Comparison of ENCODE assay signal across 8 cellular contexts in the genomic region with DNA sequence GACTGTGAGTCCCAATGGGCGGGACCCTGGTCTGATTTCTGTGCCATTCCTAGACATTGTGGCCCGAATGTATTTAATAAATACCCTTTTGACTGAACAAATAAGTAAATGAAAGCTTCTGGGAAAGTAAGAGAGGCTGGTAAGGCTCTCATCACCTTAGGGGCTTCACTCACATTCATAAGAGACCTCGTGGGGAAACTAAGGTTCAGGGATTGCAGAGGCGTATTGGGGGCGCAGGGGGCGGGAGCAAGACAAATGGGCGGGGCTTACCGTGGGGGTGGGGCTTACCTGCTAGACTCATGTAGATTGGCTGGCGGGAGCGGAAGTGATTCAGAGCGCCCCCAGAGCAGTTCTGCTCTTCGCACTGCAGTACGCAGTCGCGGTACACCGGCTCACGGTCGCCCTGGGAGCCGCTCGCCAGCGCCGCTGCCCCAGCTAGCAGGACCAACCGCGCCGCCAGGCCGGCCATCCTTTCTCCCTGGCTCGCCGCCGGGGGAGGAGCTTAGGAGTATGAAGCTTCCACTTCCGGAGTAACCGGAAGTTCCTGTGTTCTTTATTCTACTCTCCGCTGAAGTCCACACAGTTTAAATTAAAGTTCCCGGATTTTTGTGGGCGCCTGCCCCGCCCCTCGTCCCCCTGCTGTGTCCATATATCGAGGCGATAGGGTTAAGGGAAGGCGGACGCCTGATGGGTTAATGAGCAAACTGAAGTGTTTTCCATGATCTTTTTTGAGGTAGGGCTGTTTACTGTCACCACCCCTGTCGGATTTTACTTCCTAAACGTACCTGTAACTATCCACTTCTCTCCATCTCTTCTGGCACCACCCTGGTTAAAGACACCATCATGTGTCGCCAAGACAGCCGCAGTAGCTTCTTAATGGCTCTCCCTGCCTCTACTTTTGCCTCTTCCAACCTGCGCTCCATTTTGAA. TPM values are rescaled to one million over a fixed set of nuclear protein-coding genes. Genes with fewer than 3 reads are reported as not detected.
DNase-seq lines count a peak whose midpoint lies in the region; ATAC-seq, FAIRE-seq and TF ChIP-seq lines count a peak whose summit lies in the region.

A gene with protein sequence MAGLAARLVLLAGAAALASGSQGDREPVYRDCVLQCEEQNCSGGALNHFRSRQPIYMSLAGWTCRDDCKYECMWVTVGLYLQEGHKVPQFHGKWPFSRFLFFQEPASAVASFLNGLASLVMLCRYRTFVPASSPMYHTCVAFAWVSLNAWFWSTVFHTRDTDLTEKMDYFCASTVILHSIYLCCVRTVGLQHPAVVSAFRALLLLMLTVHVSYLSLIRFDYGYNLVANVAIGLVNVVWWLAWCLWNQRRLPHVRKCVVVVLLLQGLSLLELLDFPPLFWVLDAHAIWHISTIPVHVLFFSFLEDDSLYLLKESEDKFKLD (minus strand): TSS at position 512 of the 929 bp plus-strand sequence. CDS start 43 bp downstream, at position 469.

- H4K20me1 ChIP-seq in H9 (ENCODE audit: control insufficient read depth, insufficient read depth, insufficient read length) (no peaks in the 10 kb centered on the region), neural progenitor cell (ENCODE audit: low read depth) (no peaks in the 10 kb centered on the region)

- no peak within 1 kb of the TSS for H2BK20ac ChIP-seq in H9 (ENCODE audit: low read depth, low read length, poor library complexity, severe bottlenecking)

- no peak within 1 kb of the TSS for H2AK5ac ChIP-seq in H9 (ENCODE audit: insufficient read length, low read length)

- DNase-seq in H9: peak; percentile 96
- DNase-seq in M059J (ENCODE audit: low read depth): peak; percentile 89
- peak; percentile 89 for DNase-seq in SHP77 treated with DMSO at 0.1 percent for 48 hours (lab: John Stamatoyannopoulos, UW)
- DNase-seq in activated gamma-delta T cell treated with Interleukin-2 at 50 U/mL for 16 hours: peak; percentile 84
- peak; percentile 78 to 89 for DNase-seq in foreskin keratinocyte
- DNase-seq in neural progenitor cell (ENCODE audit: low spot score): peak; percentile 94

- no peak within 1 kb of the TSS for H3K23ac ChIP-seq in H9 (ENCODE audit: insufficient read length, low read depth, low read length)

- H2AFZ ChIP-seq in H9 (ENCODE audit: low read length) (no peak within 1 kb of the TSS), neural progenitor cell (replicated peaks) (peak within 1 kb of the TSS; percentile 91)

- TF ChIP-seq CTCF in H9 (conservative IDR thresholded peaks at IDR 0.05) (no peak), foreskin keratinocyte (conservative IDR thresholded peaks at IDR 0.05) (peak; percentile 28), neural progenitor cell (IDR thresholded peaks at IDR 0.05) (no peak)

- peak within 1 kb of the TSS; percentile 12 for H3K56ac ChIP-seq in H9 (ENCODE audit: insufficient read length, low read depth, low read length)

- no peak within 1 kb of the TSS for H3K4ac ChIP-seq in H9 (ENCODE audit: low read depth, low read length)

- H3K27ac ChIP-seq in H9 (ENCODE audit: insufficient read length, low read depth, low read length) (peak within 1 kb of the TSS; percentile 74), foreskin keratinocyte (peak within 1 kb of the TSS; percentile 25), neural progenitor cell (peak within 1 kb of the TSS; percentile 98), stomach smooth muscle (ENCODE audit: low read length) (peak within 1 kb of the TSS; percentile 84)

- H3K4me2 ChIP-seq in H9 (ENCODE audit: insufficient read depth, insufficient read length, low read length): peak within 1 kb of the TSS; percentile 76
- peak within 1 kb of the TSS; percentile 78 for H3K4me2 ChIP-seq in neural progenitor cell

- H3K9me3 ChIP-seq in H9 (ENCODE audit: control insufficient read depth, low read depth, low read length): no peaks in the 10 kb centered on the region
- H3K9me3 ChIP-seq in neural progenitor cell (ENCODE audit: low read depth): no peaks in the 10 kb centered on the region
- H3K9me3 ChIP-seq in stomach smooth muscle (ENCODE audit: control insufficient read depth in 2 of 2, low read length in 2 of 2): no peaks in the 10 kb centered on the region

- H3K23me2 ChIP-seq in H9 (ENCODE audit: insufficient read length, low read depth, low read length, poor library complexity, severe bottlenecking): peaks cover 9% of the 10 kb centered on the region

- H3K4me3 ChIP-seq in neural progenitor cell (peak within 1 kb of the TSS; percentile 68), stomach smooth muscle (ENCODE audit: low read length in 2 of 2) (peak within 1 kb of the TSS; percentile 87 to 94)

- H3K14ac ChIP-seq in H9 (ENCODE audit: insufficient read depth, low read length): peak within 1 kb of the TSS; percentile 99

- H3K79me2 ChIP-seq in H9 (ENCODE audit: insufficient read depth, low read length) (no peaks in the 10 kb centered on the region), neural progenitor cell (ENCODE audit: low read depth) (no peaks in the 10 kb centered on the region)

- H3K18ac ChIP-seq in H9 (ENCODE audit: insufficient read length, low read depth, low read length): peak within 1 kb of the TSS; percentile 99

- WGBS in H9 (ENCODE audit: extremely low coverage, insufficient read length, low lambda C conversion rate): no CpG with 5 or more reads among the region's 45 CpGs

- H3F3A ChIP-seq in neural progenitor cell (ENCODE audit: low read depth): peaks cover 42% of the 10 kb centered on the region

- peak within 1 kb of the TSS; percentile 71 for H2BK120ac ChIP-seq in H9 (ENCODE audit: low read depth, low read length, poor library complexity, severe bottlenecking)

- H3K9me3 Mint-ChIP-seq in H9 (no peaks in the 10 kb centered on the region), neural progenitor cell (no peaks in the 10 kb centered on the region)

- peak within 1 kb of the TSS; percentile 85 to 88 for H3K4me3 Mint-ChIP-seq in H9
- H3K4me3 Mint-ChIP-seq in neural progenitor cell: peak within 1 kb of the TSS; percentile 96

- H3K27me3 Mint-ChIP-seq in H9 (ENCODE audit: low read depth): no peaks in the 10 kb centered on the region
- peaks cover 6% of the 10 kb centered on the region for H3K27me3 Mint-ChIP-seq in neural progenitor cell (ENCODE audit: insufficient read depth, low read depth)

- peaks cover 6 to 26% (median 18%) of the 10 kb centered on the region in 3 experiments for H3K36me3 Mint-ChIP-seq in H9 (ENCODE audit: insufficient read depth in 1 of 3, low read depth in 3 of 3)
- peaks cover 2% of the 10 kb centered on the region for H3K36me3 Mint-ChIP-seq in neural progenitor cell

- H3K4me1 Mint-ChIP-seq in H9 (peaks cover 37 to 38% of the 10 kb centered on the region in 2 experiments), neural progenitor cell (peaks cover 23% of the 10 kb centered on the region)

- H2BK15ac ChIP-seq in H9 (ENCODE audit: low read depth, low read length): no peak within 1 kb of the TSS

- H3K27me3 ChIP-seq in H9 (ENCODE audit: insufficient read depth, low read length) (no peaks in the 10 kb centered on the region), foreskin keratinocyte (no peaks in the 10 kb centered on the region), neural progenitor cell (no peaks in the 10 kb centered on the region), stomach smooth muscle (ENCODE audit: control insufficient read depth in 1 of 2, insufficient read depth in 2 of 2, low read length in 2 of 2) (no peaks in the 10 kb centered on the region)

- peak; percentile 90 for ATAC-seq in foreskin keratinocyte

- H3K36me3 ChIP-seq in neural progenitor cell (no peaks in the 10 kb centered on the region), stomach smooth muscle (ENCODE audit: control insufficient read depth in 2 of 2, insufficient read depth in 2 of 2, low read length in 2 of 2) (peaks cover 9 to 10% of the 10 kb centered on the region in 2 donors)

- H3K4me1 ChIP-seq in H9 (ENCODE audit: insufficient read depth, low read length): peaks cover 12% of the 10 kb centered on the region
- no peaks in the 10 kb centered on the region for H3K4me1 ChIP-seq in foreskin keratinocyte
- peaks cover 17% of the 10 kb centered on the region for H3K4me1 ChIP-seq in neural progenitor cell
- H3K4me1 ChIP-seq in stomach smooth muscle (ENCODE audit: control insufficient read depth, insufficient read depth, low read length): peaks cover 7% of the 10 kb centered on the region

- H4K5ac ChIP-seq in H9 (ENCODE audit: insufficient read length, low read depth, low read length): peak within 1 kb of the TSS; percentile 27

- H3T11ph ChIP-seq in H9 (ENCODE audit: low read length): no peak within 1 kb of the TSS

- no peak within 1 kb of the TSS for H4K8ac ChIP-seq in H9 (replicated peaks; ENCODE audit: insufficient read length, low read depth, low read length)

- no peak within 1 kb of the TSS for H4K91ac ChIP-seq in H9 (ENCODE audit: insufficient read length, low read depth, low read length)

- peak; percentile 89 for FAIRE-seq in G401.6 (lab: Jason Lieb, UNC)

- no peak within 1 kb of the TSS for H2BK12ac ChIP-seq in H9 (ENCODE audit: insufficient read length, low read depth, low read length)

- H2BK5ac ChIP-seq in H9 (ENCODE audit: insufficient read length, low read length): no peak within 1 kb of the TSS

- peak within 1 kb of the TSS; percentile 85 for H3K9ac ChIP-seq in H9 (ENCODE audit: extremely low read depth, insufficient read length, low read length)
- no peak within 1 kb of the TSS for H3K9ac ChIP-seq in neural progenitor cell
- H3K9ac ChIP-seq in stomach smooth muscle (ENCODE audit: low read length in 2 of 2): peak within 1 kb of the TSS; percentile 58 to 84

- peak within 1 kb of the TSS; percentile 96 to 99 (median 98) for H3K27ac Mint-ChIP-seq in H9
- peak within 1 kb of the TSS; percentile 93 for H3K27ac Mint-ChIP-seq in neural progenitor cell

- H3K79me1 ChIP-seq in H9 (ENCODE audit: insufficient read depth, low read depth, low read length, poor library complexity, severe bottlenecking): no peaks in the 10 kb centered on the region

RNA-seq across cellular contexts. Expression of the gene that starts here (rescaled TPM):
- 29.0 and 30.2 TPM in 2 replicates for total RNA-seq in H9 (2021)
- 9.2 and 13.0 TPM in 2 replicates for total RNA-seq in M059J (2014; rRNA removed; shearing (Covaris generic))
- total RNA-seq in foreskin keratinocyte: 3.3 and 4.6 TPM in 2 replicates
- polyA plus RNA-seq in foreskin keratinocyte: 4.3 TPM in 2 replicates
- total RNA-seq in neural progenitor cell (ENCODE audit: low replicate concordance): 6.6 and 26.1 TPM in 2 replicates

Comparison
In these comparisons a context has a peak if more than half of its experiments do, and no peak if none do; other contexts are left out.
1. Peak in every context shown above with its lines: DNase-seq, ATAC-seq, H3K4me3 ChIP-seq and H3K27ac ChIP-seq.
2. H3K27ac ChIP-seq: peak in every context shown above with its lines; median percentile 98 in neural progenitor cell; 84 in stomach smooth muscle; 74 in H9; 25 in foreskin keratinocyte.